Comparison of ENCODE assay signal across 20 cellular contexts in genomic region chr2:190802133-190802532, GRCh38.
DNase-seq lines count a peak whose midpoint lies in the region; ATAC-seq and TF ChIP-seq lines count a peak whose summit lies in the region.
"Had no signal": no experiment of that assay in that cellular context is flagged by ENCODE, and none has a peak within 500 bp of the region (broad histone marks: within the 10 kb centered on the region; RNA-seq: fewer than 3 reads in every experiment).

No MANE protein-coding gene starts in this region.

- TF ChIP-seq POLR2A in vagina (IDR thresholded peaks at IDR 0.05): no peak
- no peak for TF ChIP-seq POLR2A in adrenal gland (IDR thresholded peaks at IDR 0.05)

- peak; percentile 20 for ATAC-seq in activated naive CD8-positive, alpha-beta T cell treated with anti-CD3 and anti-CD28 coated beads, Interleukin-2, amount 50 U/mL, for 24 hours
- ATAC-seq: pancreas had no signal

- TF ChIP-seq CTCF in endodermal cell (conservative IDR thresholded peaks at IDR 0.05): no peak
- no peak for TF ChIP-seq CTCF in vagina (IDR thresholded peaks at IDR 0.05)
- no peak for TF ChIP-seq CTCF in adrenal gland (IDR thresholded peaks at IDR 0.05)

- no peak overlapping the region for H3K27ac Mint-ChIP-seq in activated naive CD8-positive, alpha-beta T cell treated with anti-CD3 and anti-CD28 coated beads, Interleukin-2, amount 50 U/mL, for 24 hours
- H3K27ac Mint-ChIP-seq in activated naive CD8-positive, alpha-beta T cell treated with anti-CD3 and anti-CD28 coated beads for 36 hours: no peak overlapping the region
- H3K27ac Mint-ChIP-seq in endodermal cell: peak overlapping the region; percentile 19
- H3K27ac Mint-ChIP-seq: activated T-helper 2 cell treated with anti-CD3 and anti-CD28 coated beads, Interferon-gamma antibody, Interleukin-2, Interleukin-4, amounts not matched to agents 10 μg/mL and 5 μg/mL and 100 μg/mL, durations not matched to agents 14 hours and 24 hours and 36 hours had no signal

- no peak overlapping the region for H3K4me3 Mint-ChIP-seq in activated naive CD8-positive, alpha-beta T cell treated with anti-CD3 and anti-CD28 coated beads, Interleukin-2, amount 50 U/mL, for 24 hours
- no peak overlapping the region for H3K4me3 Mint-ChIP-seq in activated naive CD8-positive, alpha-beta T cell treated with anti-CD3 and anti-CD28 coated beads for 36 hours
- no peak overlapping the region for H3K4me3 Mint-ChIP-seq in endodermal cell

- H3K27me3 Mint-ChIP-seq in activated naive CD8-positive, alpha-beta T cell treated with anti-CD3 and anti-CD28 coated beads, Interleukin-2, amount 50 U/mL, for 24 hours: no peaks in the 10 kb centered on the region
- no peaks in the 10 kb centered on the region for H3K27me3 Mint-ChIP-seq in activated naive CD8-positive, alpha-beta T cell treated with anti-CD3 and anti-CD28 coated beads for 36 hours
- H3K27me3 Mint-ChIP-seq in endodermal cell (ENCODE audit: insufficient read depth): no peaks in the 10 kb centered on the region

- H3K36me3 Mint-ChIP-seq in activated naive CD8-positive, alpha-beta T cell treated with anti-CD3 and anti-CD28 coated beads, Interleukin-2, amount 50 U/mL, for 24 hours (ENCODE audit: low read depth): no peaks in the 10 kb centered on the region
- no peaks in the 10 kb centered on the region for H3K36me3 Mint-ChIP-seq in activated naive CD8-positive, alpha-beta T cell treated with anti-CD3 and anti-CD28 coated beads for 36 hours
- H3K36me3 Mint-ChIP-seq in endodermal cell (ENCODE audit: low read depth): no peaks in the 10 kb centered on the region

- no peak for DNase-seq in activated naive CD8-positive, alpha-beta T cell treated with anti-CD3 and anti-CD28 coated beads, Interleukin-2, amount 50 U/mL, for 24 hours
- no peak for DNase-seq in activated naive CD8-positive, alpha-beta T cell treated with anti-CD3 and anti-CD28 coated beads for 36 hours
- peak; percentile 84 for DNase-seq in NCI-H2227 treated with DMSO at 0.1 percent for 48 hours (lab: John Stamatoyannopoulos, UW)
- peak; percentile 83 for DNase-seq in endodermal cell
- DNase-seq in retina: peak; percentile 49
- DNase-seq in vagina (ENCODE audit: extremely low spot score in 2 of 2): no peak
- no peak for DNase-seq in adrenal gland
- DNase-seq in germinal center (ENCODE audit: low spot score): no peak
- DNase-seq: ACHN; activated CD4-positive, alpha-beta T cell treated with anti-CD3 and anti-CD28 coated beads for 4 hours; cortex of kidney; MM.1S; NCI-H187 treated with DMSO at 0.1 percent for 48 hours; pancreas; Right ventricle myocardium superior; sigmoid colon had no signal

- no peak overlapping the region for H3K4me3 ChIP-seq in endodermal cell (ENCODE audit: low read length)
- H3K4me3 ChIP-seq in vagina: no peak overlapping the region
- no peak overlapping the region for H3K4me3 ChIP-seq in adrenal gland
- H3K4me3 ChIP-seq: breast epithelium, lung, pancreas, sigmoid colon, thoracic aorta had no signal

- H3K9ac ChIP-seq in endodermal cell (ENCODE audit: extremely low read depth, low read length, poor library complexity, severe bottlenecking): no peak overlapping the region

- 60 to 81% methylated on average over 1 to 2 of the region's 3 CpGs for WGBS in endodermal cell (ENCODE audit: insufficient coverage in 1 of 2, insufficient read length in 1 of 2), 2 experiments
- 78 to 88% (median 84%) methylated on average over 3 of the region's 3 CpGs for WGBS in adrenal gland, 4 donors

- H3K27ac ChIP-seq in endodermal cell (ENCODE audit: low read depth, low read length) (no peak overlapping the region), vagina (no peak overlapping the region), adrenal gland (no peak overlapping the region)
- H3K27ac ChIP-seq: breast epithelium, pancreas, sigmoid colon, thoracic aorta had no signal

- H3K27me3 ChIP-seq in endodermal cell (ENCODE audit: control insufficient read depth, insufficient read depth, low read length, poor library complexity, severe bottlenecking) (no peaks in the 10 kb centered on the region), vagina (no peaks in the 10 kb centered on the region), adrenal gland (no peaks in the 10 kb centered on the region)
- H3K27me3 ChIP-seq: breast epithelium, pancreas, sigmoid colon had no signal

- H3K36me3 ChIP-seq in endodermal cell (ENCODE audit: control insufficient read depth, insufficient read depth, low read length) (no peaks in the 10 kb centered on the region), vagina (no peaks in the 10 kb centered on the region), adrenal gland (replicated peaks in 1 of 2) (no peaks in the 10 kb centered on the region)
- H3K36me3 ChIP-seq: breast epithelium, pancreas, sigmoid colon, thoracic aorta had no signal

- H3K4me1 ChIP-seq in endodermal cell (ENCODE audit: control insufficient read depth, insufficient read depth, low read length): peaks cover 3% of the 10 kb centered on the region
- H3K4me1 ChIP-seq in vagina: no peaks in the 10 kb centered on the region
- H3K4me1 ChIP-seq in adrenal gland (replicated peaks in 1 of 2): no peaks in the 10 kb centered on the region
- H3K4me1 ChIP-seq: breast epithelium had no signal

- H3K9me3 Mint-ChIP-seq in activated naive CD8-positive, alpha-beta T cell treated with anti-CD3 and anti-CD28 coated beads, Interleukin-2, amount 50 U/mL, for 24 hours: no peaks in the 10 kb centered on the region
- no peaks in the 10 kb centered on the region for H3K9me3 Mint-ChIP-seq in activated naive CD8-positive, alpha-beta T cell treated with anti-CD3 and anti-CD28 coated beads for 36 hours
- no peaks in the 10 kb centered on the region for H3K9me3 Mint-ChIP-seq in endodermal cell
- H3K9me3 Mint-ChIP-seq: activated T-helper 2 cell treated with anti-CD3 and anti-CD28 coated beads, Interferon-gamma antibody, Interleukin-2, Interleukin-4, amounts not matched to agents 10 μg/mL and 5 μg/mL and 100 μg/mL, durations not matched to agents 14 hours and 24 hours and 36 hours had no signal

- H3K4me1 Mint-ChIP-seq in activated naive CD8-positive, alpha-beta T cell treated with anti-CD3 and anti-CD28 coated beads, Interleukin-2, amount 50 U/mL, for 24 hours: peaks cover 3% of the 10 kb centered on the region
- H3K4me1 Mint-ChIP-seq in activated naive CD8-positive, alpha-beta T cell treated with anti-CD3 and anti-CD28 coated beads for 36 hours: no peaks in the 10 kb centered on the region
- peaks cover 16% of the 10 kb centered on the region for H3K4me1 Mint-ChIP-seq in endodermal cell

- intact Hi-C loops in vagina (cut with DNase I): loop anchor here (5.0 kb wide), 1 partner anchor 420 kb away; no protein-coding TSS in a partner anchor
- intact Hi-C loops in adrenal gland (cut with DNase I): no loop called here

- no peaks in the 10 kb centered on the region for H3K9me3 ChIP-seq in endodermal cell (ENCODE audit: control insufficient read depth, low read length)
- H3K9me3 ChIP-seq in vagina: no peaks in the 10 kb centered on the region
- H3K9me3 ChIP-seq in adrenal gland (replicated peaks in 1 of 3): no peaks in the 10 kb centered on the region
- H3K9me3 ChIP-seq: breast epithelium, pancreas, sigmoid colon, thoracic aorta had no signal

Comparison
In these comparisons a context has a peak if more than half of its experiments do, and no peak if none do; other contexts are left out.
1. DNase-seq: peak in NCI-H2227 treated with DMSO at 0.1 percent for 48 hours (single experiment), endodermal cell (single experiment) and retina (single experiment); none in activated naive CD8-positive, alpha-beta T cell treated with anti-CD3 and anti-CD28 coated beads, Interleukin-2, amount 50 U/mL, for 24 hours (single experiment), activated naive CD8-positive, alpha-beta T cell treated with anti-CD3 and anti-CD28 coated beads for 36 hours (single experiment), vagina (0 of 2), adrenal gland (0 of 7) and germinal center (single experiment).